In the genomic region with DNA sequence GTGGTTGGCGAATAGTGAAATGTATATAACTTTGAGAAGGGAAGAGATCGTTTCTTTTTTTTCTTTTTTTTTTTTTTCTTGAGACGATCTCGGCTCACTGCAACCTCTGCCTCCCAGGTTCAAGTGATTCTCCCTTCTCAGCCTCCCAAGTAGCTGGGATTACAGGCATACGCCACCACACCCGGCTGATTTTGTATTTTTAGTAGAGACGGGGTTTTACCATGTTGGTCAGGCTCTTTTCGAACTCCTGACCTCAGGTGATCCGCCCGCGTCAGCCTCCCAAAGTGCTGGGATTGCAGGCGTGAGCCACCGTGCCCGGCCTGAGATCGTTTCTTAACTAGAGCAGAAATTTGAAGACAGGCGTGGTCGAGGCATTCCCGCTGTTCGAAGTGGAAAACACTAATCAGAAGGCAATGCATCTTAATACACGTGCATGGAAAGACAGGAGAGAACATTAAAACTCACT, we compare ENCODE assay signal across 7 cellular contexts. TPM values are rescaled to one million over a fixed set of nuclear protein-coding genes. Genes with fewer than 3 reads are reported as not detected.
DNase-seq lines count a peak whose midpoint lies in the region; ATAC-seq and TF ChIP-seq lines count a peak whose summit lies in the region.
"Not testable (repeated sequence)": the region's sequence is repeated elsewhere in the genome, so short reads cannot be mapped to it uniquely, and the experiment has no call there.

No MANE protein-coding gene starts in this region.

- TF ChIP-seq CTCF in OCI-LY1 (IDR thresholded peaks at IDR 0.05; ENCODE audit: low read length); breast epithelium (IDR thresholded peaks at IDR 0.05); gastroesophageal sphincter (IDR thresholded peaks at IDR 0.05); gastrocnemius medialis (IDR thresholded peaks at IDR 0.05 in 4 of 5, conservative IDR thresholded peaks at IDR 0.05 in 1 of 5): not testable (repeated sequence)

- not testable (repeated sequence) for H3K4ac ChIP-seq in mesenchymal stem cell (ENCODE audit: low read depth in 1 of 2, low read length in 2 of 2)

- H2BK12ac ChIP-seq in mesenchymal stem cell (ENCODE audit: low read length in 2 of 2), result not testable (repeated sequence)

- H3K79me2 ChIP-seq in OCI-LY1 (ENCODE audit: insufficient read depth, low read length), result not testable (repeated sequence)

- not testable (repeated sequence) for H4K20me1 ChIP-seq in OCI-LY1 (ENCODE audit: insufficient read depth, low read length)

- in situ Hi-C loops in gastrocnemius medialis (cut with MboI; ENCODE audit: low sequenced_read_pairs in 4 of 4), result not testable (repeated sequence)

- not testable (repeated sequence) for H3K23ac ChIP-seq in mesenchymal stem cell (ENCODE audit: low read length in 2 of 2)

- H4K8ac ChIP-seq in mesenchymal stem cell (ENCODE audit: low read length), result not testable (repeated sequence)

- H3K4me1 ChIP-seq in OCI-LY1 (ENCODE audit: insufficient read depth, low read length, severe bottlenecking) (peaks cover 33% of the 10 kb centered on the region), breast epithelium (peaks cover 0 to 14% of the 10 kb centered on the region in 2 donors), gastroesophageal sphincter (peaks cover 4 to 54% (median 31%) of the 10 kb centered on the region in 3 donors), gastrocnemius medialis (peaks cover 41 to 48% of the 10 kb centered on the region in 2 donors)
- H3K4me1 ChIP-seq in mesenchymal stem cell (ENCODE audit: control insufficient read depth, insufficient read depth, low read depth, low read length), result not testable (repeated sequence)

- not testable (repeated sequence) for H2AK5ac ChIP-seq in mesenchymal stem cell (ENCODE audit: low read length, severe bottlenecking)

- TF ChIP-seq EP300 in gastroesophageal sphincter (IDR thresholded peaks at IDR 0.05), result not testable (repeated sequence)

- H3K9me3 Mint-ChIP-seq in activated CD8-positive, alpha-beta T cell treated with anti-CD3 and anti-CD28 coated beads, Interleukin-2, amount 10 ng/mL, durations not matched to agents 7 days and 5 days (ENCODE audit: insufficient read depth), result not testable (repeated sequence)

- H2BK120ac ChIP-seq in mesenchymal stem cell (ENCODE audit: low read depth, low read length), result not testable (repeated sequence)

- H3F3A ChIP-seq in OCI-LY1 (ENCODE audit: insufficient read depth, low read length), result not testable (repeated sequence)

- peak overlapping the region; percentile 16 for H3K27ac ChIP-seq in OCI-LY1 (ENCODE audit: low read depth, low read length, poor library complexity, severe bottlenecking)
- H3K27ac ChIP-seq in breast epithelium, result peak overlapping the region; percentile 82 to 87
- H3K27ac ChIP-seq in gastroesophageal sphincter, result peak overlapping the region; percentile 68 to 98 (median 96)
- not testable (repeated sequence) for H3K27ac ChIP-seq in mesenchymal stem cell (ENCODE audit: low read length, poor library complexity, severe bottlenecking)
- peak overlapping the region; percentile 85 to 95 (median 90) for H3K27ac ChIP-seq in gastrocnemius medialis

- not testable (repeated sequence) for H4K91ac ChIP-seq in mesenchymal stem cell (ENCODE audit: low read length)

- H3K4me2 ChIP-seq in OCI-LY1 (ENCODE audit: low read length) (peak overlapping the region; percentile 76), mesenchymal stem cell (ENCODE audit: low read length, poor library complexity, severe bottlenecking) (peak overlapping the region; percentile 89)

- H3K14ac ChIP-seq in mesenchymal stem cell (ENCODE audit: low read length in 2 of 2), result not testable (repeated sequence)

- H3K36me3 ChIP-seq in H7 (replicated peaks; ENCODE audit: control insufficient read depth, insufficient read depth, low read length); OCI-LY1 (ENCODE audit: insufficient read depth, low read length); breast epithelium; gastroesophageal sphincter; mesenchymal stem cell (ENCODE audit: control insufficient read depth in 1 of 2, insufficient read depth in 2 of 2, low read depth in 1 of 2, low read length in 2 of 2); gastrocnemius medialis: not testable (repeated sequence)

- not testable (repeated sequence) for H3K36me3 Mint-ChIP-seq in activated CD8-positive, alpha-beta T cell treated with anti-CD3 and anti-CD28 coated beads, Interleukin-2, amount 10 ng/mL, durations not matched to agents 7 days and 5 days (ENCODE audit: low read depth)

- not testable (repeated sequence) for H3K27me3 Mint-ChIP-seq in activated CD8-positive, alpha-beta T cell treated with anti-CD3 and anti-CD28 coated beads, Interleukin-2, amount 10 ng/mL, durations not matched to agents 7 days and 5 days (ENCODE audit: low read depth)

- POLR2A ChIA-PET in activated CD8-positive, alpha-beta T cell treated with anti-CD3 and anti-CD28 coated beads, Interleukin-2, amount 10 ng/mL, durations not matched to agents 7 days and 5 days (lab: Charles Lee), result interaction anchor here (1.7 to 3.2 kb wide), 2 partner anchors 51 to 66 kb away, joined by 14 to 22 read pairs; partner anchors contain the start of genes NUP133, TAF5L and URB2

- H2AFZ ChIP-seq in OCI-LY1 (ENCODE audit: low read length) (0 out of 2 replicates have a peak overlapping the region, but pooled peaks have one; percentile 72), mesenchymal stem cell (ENCODE audit: low read depth, low read length) (peak overlapping the region; percentile 43)

- H2BK15ac ChIP-seq in mesenchymal stem cell (ENCODE audit: low read depth, poor library complexity, severe bottlenecking), result not testable (repeated sequence)

- intact Hi-C loops in breast epithelium (cut with DNase I; ENCODE audit: low total_unique reads) (loop anchor here (10.0 kb wide), 1 partner anchor 65 kb away; the partner anchor contains the start of genes TAF5L and URB2), gastrocnemius medialis (cut with DNase I; ENCODE audit: low total_unique reads) (loop anchor here (1.0 to 10.0 kb wide), 5 partner anchors 37 to 743 kb away; partner anchors contain the start of genes GALNT2, TAF5L and URB2)

- H3K4me3 Mint-ChIP-seq in activated CD8-positive, alpha-beta T cell treated with anti-CD3 and anti-CD28 coated beads, Interleukin-2, amount 10 ng/mL, durations not matched to agents 7 days and 5 days, result peak overlapping the region; percentile 84

- H3K27ac Mint-ChIP-seq in activated CD8-positive, alpha-beta T cell treated with anti-CD3 and anti-CD28 coated beads, Interleukin-2, amount 10 ng/mL, durations not matched to agents 7 days and 5 days, result peak overlapping the region; percentile 85

- not testable (repeated sequence) for DNase-seq in H7; activated CD8-positive, alpha-beta T cell treated with anti-CD3 and anti-CD28 coated beads, Interleukin-2, amount 10 ng/mL, durations not matched to agents 7 days and 5 days; breast epithelium (ENCODE audit: low spot score in 2 of 2); mesenchymal stem cell; gastrocnemius medialis

- TF ChIP-seq POLR2A in breast epithelium (IDR thresholded peaks at IDR 0.05); gastroesophageal sphincter (IDR thresholded peaks at IDR 0.05); gastrocnemius medialis (IDR thresholded peaks at IDR 0.05): not testable (repeated sequence)

- ATAC-seq in activated CD8-positive, alpha-beta T cell treated with anti-CD3 and anti-CD28 coated beads, Interleukin-2, amount 10 ng/mL, durations not matched to agents 7 days and 5 days; gastroesophageal sphincter; gastrocnemius medialis: not testable (repeated sequence)

- peaks cover 17% of the 10 kb centered on the region for H3K79me1 ChIP-seq in mesenchymal stem cell (replicated peaks; ENCODE audit: low read length, poor library complexity, severe bottlenecking)

- WGBS in gastroesophageal sphincter (ENCODE audit: low coverage in 1 of 2), 2 donors, result 14 to 52% methylated on average over 10 to 11 of the region's 20 CpGs
- 75% methylated on average over 18 of the region's 20 CpGs for WGBS in mesenchymal stem cell

- H3K18ac ChIP-seq in mesenchymal stem cell (ENCODE audit: low read depth in 1 of 2, low read length in 2 of 2), result peak overlapping the region in 1 of 2 experiments; percentile 70

- CTCF ChIA-PET in activated CD8-positive, alpha-beta T cell treated with anti-CD3 and anti-CD28 coated beads, Interleukin-2, amount 10 ng/mL, durations not matched to agents 7 days and 5 days (lab: Charles Lee), result interaction anchor here (1.0 to 2.2 kb wide), 7 partner anchors 20 to 303 kb away, joined by 3 to 10 read pairs (median 4); no protein-coding TSS in a partner anchor

- H3K9ac ChIP-seq in OCI-LY1 (ENCODE audit: low read length), result peak overlapping the region; percentile 76
- H3K9ac ChIP-seq in mesenchymal stem cell (ENCODE audit: low read length), result peak overlapping the region; percentile 81

- not testable (repeated sequence) for H3K9me3 ChIP-seq in OCI-LY1 (ENCODE audit: low read length); breast epithelium; gastroesophageal sphincter; mesenchymal stem cell (ENCODE audit: control insufficient read depth, low read length); gastrocnemius medialis

- peaks cover 40% of the 10 kb centered on the region for H3K4me1 Mint-ChIP-seq in activated CD8-positive, alpha-beta T cell treated with anti-CD3 and anti-CD28 coated beads, Interleukin-2, amount 10 ng/mL, durations not matched to agents 7 days and 5 days (ENCODE audit: low read depth)

- H3K4me3 ChIP-seq in H7 (ENCODE audit: insufficient read depth, low read depth, low read length), result peak overlapping the region; percentile 75
- peak overlapping the region; percentile 78 for H3K4me3 ChIP-seq in OCI-LY1 (ENCODE audit: low read depth, low read length, poor library complexity, severe bottlenecking)
- peak overlapping the region; percentile 73 to 80 (median 73) for H3K4me3 ChIP-seq in breast epithelium
- peak overlapping the region; percentile 76 to 97 for H3K4me3 ChIP-seq in gastroesophageal sphincter
- peak overlapping the region; percentile 92 to 94 for H3K4me3 ChIP-seq in mesenchymal stem cell (ENCODE audit: insufficient read depth in 1 of 2, low read depth in 1 of 2, low read length in 2 of 2)
- H3K4me3 ChIP-seq in gastrocnemius medialis, result peak overlapping the region; percentile 76 to 91 (median 86)

- H2BK5ac ChIP-seq in mesenchymal stem cell (ENCODE audit: low read depth, low read length, poor library complexity, severe bottlenecking), result not testable (repeated sequence)

- H3K27me3 ChIP-seq in H7 (ENCODE audit: control insufficient read depth, insufficient read depth, low read length); OCI-LY1 (ENCODE audit: insufficient read depth, low read length); breast epithelium; gastroesophageal sphincter; mesenchymal stem cell (ENCODE audit: control insufficient read depth in 1 of 2, insufficient read depth in 1 of 2, low read length in 2 of 2); gastrocnemius medialis: not testable (repeated sequence)

- H3K9me2 ChIP-seq in OCI-LY1 (ENCODE audit: low read depth, low read length), result not testable (repeated sequence)

RNA-seq across cellular contexts. Expression of gene ABCB10, which starts 0.9 kb away (rescaled TPM):
- 18.0 and 19.8 TPM in 2 replicates for total RNA-seq in H7 (2014; rRNA removed; shearing (Covaris generic))
- total RNA-seq in activated CD8-positive, alpha-beta T cell treated with anti-CD3 and anti-CD28 coated beads, Interleukin-2, amount 10 ng/mL, durations not matched to agents 7 days and 5 days, result 10 to 100 TPM; 32.4 to 39.9 TPM
- 10 to 100 TPM; 13.8 to 18.6 (median 17.0) TPM for total RNA-seq in breast epithelium
- 10 to 100 TPM; 14.1 to 21.8 (median 18.1) TPM for total RNA-seq in gastroesophageal sphincter
- polyA plus RNA-seq in mesenchymal stem cell (2013, experiment 1 of 2), result 8.3 TPM
- polyA plus RNA-seq in mesenchymal stem cell (2013, experiment 2 of 2), result 9.0 TPM
- 10 to 100 TPM; 14.5 to 29.9 (median 19.3) TPM for total RNA-seq in gastrocnemius medialis

RNA-seq across cellular contexts. Expression of gene NUP133, which starts 51.2 kb away (rescaled TPM):
- total RNA-seq in H7 (2014; rRNA removed; shearing (Covaris generic)), result 72.5 and 78.1 TPM in 2 replicates
- 10 to 100 TPM; 46.8 to 49.7 TPM for total RNA-seq in activated CD8-positive, alpha-beta T cell treated with anti-CD3 and anti-CD28 coated beads, Interleukin-2, amount 10 ng/mL, durations not matched to agents 7 days and 5 days
- 10 to 100 TPM; 29.4 to 48.4 (median 31.8) TPM for total RNA-seq in breast epithelium
- total RNA-seq in gastroesophageal sphincter, result 10 to 100 TPM; 20.5 to 30.2 (median 26.7) TPM
- polyA plus RNA-seq in mesenchymal stem cell (2013, experiment 1 of 2), result 11.6 TPM
- 11.8 TPM for polyA plus RNA-seq in mesenchymal stem cell (2013, experiment 2 of 2)
- 10 to 100 TPM; 18.4 to 30.8 (median 23.7) TPM for total RNA-seq in gastrocnemius medialis
